22 cellular contexts compared by ENCODE assay signal in the genomic region with DNA sequence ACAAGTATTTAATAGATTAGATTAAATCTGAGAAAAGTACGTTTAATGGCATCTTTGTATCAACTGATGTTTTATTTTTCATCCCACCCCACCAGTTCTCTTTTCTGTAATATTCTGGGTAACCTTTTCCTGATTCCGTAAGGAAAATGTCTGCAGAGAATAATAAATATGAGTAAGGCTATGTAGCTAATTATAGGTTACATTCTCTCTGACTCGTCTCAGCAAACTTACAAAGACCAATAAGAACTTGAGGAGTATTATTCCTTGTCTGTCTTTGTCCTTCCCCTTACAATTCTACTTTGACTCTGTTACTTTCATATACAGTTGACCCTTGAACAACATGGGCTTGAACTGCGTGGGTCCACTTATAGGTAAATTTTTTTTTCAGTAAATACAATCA.
"Had no signal": no experiment of that assay in that cellular context is flagged by ENCODE, and none has a peak within 500 bp of the region (broad histone marks: within the 10 kb centered on the region; RNA-seq: fewer than 3 reads in every experiment).

No MANE protein-coding gene starts in this region.

- H3K4me3 ChIP-seq: ascending aorta, colonic mucosa, mucosa of descending colon, ovary, psoas muscle, skin epidermis, tibial nerve, vagina had no signal

- H3K27me3 ChIP-seq: ascending aorta, colonic mucosa, heart left ventricle, ovary, tibial nerve, vagina had no signal

- H3K4me1 ChIP-seq: colonic mucosa had no signal

- H3K36me3 ChIP-seq: colonic mucosa, left ventricle myocardium inferior, ovary, vagina had no signal

- H3K27ac ChIP-seq: ascending aorta, colonic mucosa, psoas muscle, skin epidermis, tibial nerve, vagina had no signal

- ATAC-seq: activated CD4-positive, CD25-positive, alpha-beta regulatory T cell treated with anti-CD3 and anti-CD28 coated beads, Interleukin-2, amount 50 U/mL, for 24 hours; activated CD8-positive, alpha-beta T cell treated with anti-CD3 and anti-CD28 coated beads, Interleukin-2, amount 10 ng/mL, durations not matched to agents 7 days and 5 days; activated naive CD8-positive, alpha-beta T cell treated with anti-CD3 and anti-CD28 coated beads, Interleukin-2, amount 50 U/mL, for 24 hours; activated T-cell treated with anti-CD3 and anti-CD28 coated beads, Interleukin-2, amount 50 U/mL, for 4 hours; mucosa of descending colon; naive thymus-derived CD8-positive, alpha-beta T cell; stimulated activated naive CD8-positive, alpha-beta T cell treated with anti-CD3 and anti-CD28 coated beads, Interleukin-15, Interleukin-2, amounts not matched to agents 100 U/mL and 50 U/mL, for 24 hours had no signal

- H3K9me3 ChIP-seq: ascending aorta, colonic mucosa, heart left ventricle, left ventricle myocardium inferior, mucosa of descending colon, ovary, psoas muscle, tibial nerve, vagina had no signal

- H3K27me3 Mint-ChIP-seq: activated CD4-positive, alpha-beta T cell treated with anti-CD3 and anti-CD28 coated beads, Interleukin-2, amount 10 ng/mL, durations not matched to agents 7 days and 5 days; activated naive CD8-positive, alpha-beta T cell treated with anti-CD3 and anti-CD28 coated beads, Interleukin-2, amount 50 U/mL, for 24 hours; central memory CD8-positive, alpha-beta T cell; memory B cell; naive thymus-derived CD8-positive, alpha-beta T cell had no signal

- DNase-seq: activated CD4-positive, alpha-beta T cell treated with anti-CD3 and anti-CD28 coated beads, Interleukin-2, amount 10 ng/mL, durations not matched to agents 7 days and 5 days; activated CD8-positive, alpha-beta T cell treated with anti-CD3 and anti-CD28 coated beads, Interleukin-2, amount 10 ng/mL, durations not matched to agents 7 days and 5 days; activated naive CD4-positive, alpha-beta T cell treated with anti-CD3 and anti-CD28 coated beads for 36 hours; activated naive CD8-positive, alpha-beta T cell treated with anti-CD3 and anti-CD28 coated beads, Interleukin-2, amount 50 U/mL, for 24 hours; activated T-cell treated with anti-CD3 and anti-CD28 coated beads, Interleukin-2, amount 50 U/mL, for 4 hours; colonic mucosa; heart left ventricle; left ventricle myocardium inferior; mucosa of descending colon; naive thymus-derived CD8-positive, alpha-beta T cell; psoas muscle; stimulated activated naive CD8-positive, alpha-beta T cell treated with anti-CD3 and anti-CD28 coated beads, Interleukin-15, Interleukin-2, amounts not matched to agents 100 U/mL and 50 U/mL, for 24 hours; substantia nigra; T-helper 9 cell had no signal

- H3K27ac Mint-ChIP-seq: activated CD4-positive, alpha-beta T cell treated with anti-CD3 and anti-CD28 coated beads, Interleukin-2, amount 10 ng/mL, durations not matched to agents 7 days and 5 days; activated CD8-positive, alpha-beta T cell treated with anti-CD3 and anti-CD28 coated beads, Interleukin-2, amount 10 ng/mL, durations not matched to agents 7 days and 5 days; activated naive CD4-positive, alpha-beta T cell treated with anti-CD3 and anti-CD28 coated beads for 36 hours; activated naive CD8-positive, alpha-beta T cell treated with anti-CD3 and anti-CD28 coated beads, Interleukin-2, amount 50 U/mL, for 24 hours; memory B cell; naive thymus-derived CD8-positive, alpha-beta T cell had no signal

- H3K9me3 Mint-ChIP-seq: activated CD4-positive, alpha-beta T cell treated with anti-CD3 and anti-CD28 coated beads, Interleukin-2, amount 10 ng/mL, durations not matched to agents 7 days and 5 days; activated naive CD4-positive, alpha-beta T cell treated with anti-CD3 and anti-CD28 coated beads for 36 hours; activated naive CD8-positive, alpha-beta T cell treated with anti-CD3 and anti-CD28 coated beads, Interleukin-2, amount 50 U/mL, for 24 hours; activated T-cell treated with anti-CD3 and anti-CD28 coated beads, Interleukin-2, amount 50 U/mL, for 4 hours; central memory CD8-positive, alpha-beta T cell; memory B cell; naive thymus-derived CD8-positive, alpha-beta T cell had no signal

- H3K4me3 Mint-ChIP-seq: activated CD4-positive, alpha-beta T cell treated with anti-CD3 and anti-CD28 coated beads, Interleukin-2, amount 10 ng/mL, durations not matched to agents 7 days and 5 days; activated CD8-positive, alpha-beta T cell treated with anti-CD3 and anti-CD28 coated beads, Interleukin-2, amount 10 ng/mL, durations not matched to agents 7 days and 5 days; activated naive CD4-positive, alpha-beta T cell treated with anti-CD3 and anti-CD28 coated beads for 36 hours; activated naive CD8-positive, alpha-beta T cell treated with anti-CD3 and anti-CD28 coated beads, Interleukin-2, amount 50 U/mL, for 24 hours; activated T-cell treated with anti-CD3 and anti-CD28 coated beads, Interleukin-2, amount 50 U/mL, for 4 hours; central memory CD8-positive, alpha-beta T cell; memory B cell; naive thymus-derived CD8-positive, alpha-beta T cell had no signal
